ENCODE assay signal across 13 cellular contexts in genomic region chr10:77715081-77715480, GRCh38.
DNase-seq lines count a peak whose midpoint lies in the region; ATAC-seq, FAIRE-seq and TF ChIP-seq lines count a peak whose summit lies in the region.
"Had no signal": no experiment of that assay in that cellular context is flagged by ENCODE, and none has a peak within 500 bp of the region (broad histone marks: within the 10 kb centered on the region; RNA-seq: fewer than 3 reads in every experiment).

No MANE protein-coding gene starts in this region.

- H3K27me3 ChIP-seq in bronchial epithelial cell (ENCODE audit: control insufficient read depth, insufficient read depth, low read length), result peaks cover 3% of the 10 kb centered on the region

- H3K36me3 Mint-ChIP-seq in type B pancreatic cell, result no peaks in the 10 kb centered on the region

- H3K9me3 Mint-ChIP-seq in type B pancreatic cell, result no peaks in the 10 kb centered on the region

- FAIRE-seq in bronchial epithelial cell (lab: Jason Lieb, UNC), result no peak

- no peaks in the 10 kb centered on the region for H3K36me3 ChIP-seq in bronchial epithelial cell (ENCODE audit: control insufficient read depth, insufficient read depth, low read length)
- H3K36me3 ChIP-seq: upper lobe of left lung had no signal

- peak; percentile 22 for DNase-seq in stimulated activated CD4-positive, alpha-beta T cell treated with anti-CD3 and anti-CD28 coated beads, Interleukin-15, amount 100 ng/mL, for 24 hours
- no peak for DNase-seq in stimulated activated CD4-positive, alpha-beta T cell treated with anti-CD3 and anti-CD28 coated beads, Interleukin-4, amount 100 ng/mL, for 24 hours
- DNase-seq in LNCaP clone FGC (ENCODE audit: low read depth) (no peak), bronchial epithelial cell (ENCODE audit: low read depth) (no peak), type B pancreatic cell (ENCODE audit: extremely low spot score, unreplicated experiment) (no peak), glomerular visceral epithelial cell (ENCODE audit: extremely low spot score) (no peak)
- DNase-seq: activated CD4-positive, CD25-positive, alpha-beta regulatory T cell; anterior cingulate cortex; DMS79 treated with DMSO at 0.1 percent for 48 hours; stimulated activated CD4-positive, alpha-beta T cell treated with anti-CD3 and anti-CD28 coated beads, Interleukin-2, amount 100 ng/mL, for 48 hours; upper lobe of left lung had no signal

- H3K4me3 Mint-ChIP-seq in type B pancreatic cell, result no peak overlapping the region

- ATAC-seq in GM21526 (IDR thresholded peaks at IDR 0.05; ENCODE audit: low FRiP score, unreplicated experiment) (no peak), HG02642 (IDR thresholded peaks at IDR 0.05; ENCODE audit: poor library complexity, unreplicated experiment) (no peak)

- H3K27ac Mint-ChIP-seq in type B pancreatic cell, result no peak overlapping the region

- no peak overlapping the region for H3K4me3 ChIP-seq in LNCaP clone FGC (ENCODE audit: low read depth, low read length)
- no peak overlapping the region for H3K4me3 ChIP-seq in bronchial epithelial cell (ENCODE audit: low read depth, low read length)
- H3K4me3 ChIP-seq: upper lobe of left lung had no signal

- H3K27me3 Mint-ChIP-seq in type B pancreatic cell, result peaks cover 54% of the 10 kb centered on the region

- H3K4me1 Mint-ChIP-seq in type B pancreatic cell (ENCODE audit: unreplicated experiment), result peaks cover 48% of the 10 kb centered on the region

- peak; percentile 51 for TF ChIP-seq CTCF in LNCaP clone FGC (IDR thresholded peaks at IDR 0.05; ENCODE audit: control insufficient read depth, extremely low read depth, insufficient read depth)
- TF ChIP-seq CTCF in bronchial epithelial cell (IDR thresholded peaks at IDR 0.05; ENCODE audit: insufficient read depth, low read length, severe bottlenecking), result peak; percentile 52
- TF ChIP-seq CTCF in type B pancreatic cell (conservative IDR thresholded peaks at IDR 0.05), result peak; percentile 21
